In the genomic region with DNA sequence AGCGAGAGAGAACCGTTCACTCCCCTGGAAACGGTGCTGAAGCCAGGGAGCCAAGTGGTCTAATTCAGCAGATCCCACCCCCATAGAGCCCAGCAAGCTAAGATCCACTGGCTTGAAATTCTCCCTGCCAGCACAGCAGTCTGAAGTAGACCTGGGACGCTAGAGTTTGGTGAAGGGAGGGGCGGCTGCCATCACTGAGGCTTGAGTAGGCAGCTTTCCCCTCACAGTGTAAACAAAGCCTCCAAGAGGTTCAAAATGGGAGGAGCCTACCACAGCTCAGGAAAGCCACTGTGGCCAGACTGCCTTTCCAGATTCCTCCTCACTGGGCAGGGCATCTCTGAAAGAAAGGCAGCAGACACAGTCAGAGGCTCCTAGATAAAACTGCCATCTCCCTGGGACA, we compare ENCODE assay signal across 9 cellular contexts. TPM values are rescaled to one million over a fixed set of nuclear protein-coding genes. Genes with fewer than 3 reads are reported as not detected.
"Had no signal": no experiment of that assay in that cellular context is flagged by ENCODE, and none has a peak within 500 bp of the region (broad histone marks: within the 10 kb centered on the region; RNA-seq: fewer than 3 reads in every experiment).

No MANE protein-coding gene starts in this region.

- H3K27ac ChIP-seq: GM23248 had no signal

- H3K4me1 ChIP-seq: HAP-1 had no signal

- H3K9ac ChIP-seq: GM23248 had no signal

- DNase-seq: GM23248, GOT3, H7, HFFc6, IMR-90 had no signal

- H3K4me3 ChIP-seq: GM23248, HAP-1, K562 had no signal

- ATAC-seq: HCT116, K562 had no signal

- H2AFZ ChIP-seq: GM23248 had no signal

- H3K36me3 ChIP-seq: HAP-1 had no signal

RNA-seq across cellular contexts. Expression of a gene that starts 37.8 kb away (rescaled TPM):
- total RNA-seq: GM23248 had no signal

RNA-seq across cellular contexts. Expression of a gene that starts 46.0 kb away (rescaled TPM):
- total RNA-seq: H7, HFFc6, HT-29, K562 had no signal
- polyA plus RNA-seq: GM23248, K562 had no signal
